12 cellular contexts compared by ENCODE assay signal in the genomic region with DNA sequence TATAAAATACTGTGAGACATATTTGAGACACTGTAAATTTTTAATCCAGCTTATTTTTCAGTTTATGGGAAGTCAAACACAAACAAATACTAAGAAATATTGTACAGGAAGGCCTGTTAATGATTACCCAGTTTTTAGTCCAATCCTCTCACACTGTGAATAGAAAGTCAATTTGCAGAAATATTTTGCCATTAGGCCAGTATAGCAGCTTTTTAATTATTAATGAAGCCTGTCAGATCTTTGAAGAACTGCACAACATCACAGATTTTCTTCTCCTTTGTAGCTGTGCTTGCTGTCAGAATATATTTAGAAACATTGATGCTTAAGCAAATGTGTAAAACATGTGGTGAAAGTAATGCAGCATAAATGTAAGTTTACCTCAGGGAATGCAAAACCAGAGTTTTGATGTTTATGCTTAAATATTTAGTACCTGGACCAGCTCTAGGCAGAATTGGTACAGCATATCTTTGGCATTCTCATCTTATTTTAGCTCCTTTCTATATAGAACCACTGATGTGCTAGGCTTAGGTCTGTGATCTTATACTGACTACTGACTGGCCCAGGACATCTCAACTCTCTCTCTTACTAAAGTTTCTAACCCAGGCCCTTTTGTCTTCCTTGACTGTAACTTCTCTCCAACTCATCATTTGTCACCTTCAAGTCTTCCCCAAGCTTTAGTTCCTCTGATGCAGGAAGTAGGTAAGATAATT.
DNase-seq lines count a peak whose midpoint lies in the region; ATAC-seq, FAIRE-seq and TF ChIP-seq lines count a peak whose summit lies in the region.
"Had no signal": no experiment of that assay in that cellular context is flagged by ENCODE, and none has a peak within 500 bp of the region (broad histone marks: within the 10 kb centered on the region; RNA-seq: fewer than 3 reads in every experiment).

No MANE protein-coding gene starts in this region.

- H4K20me1 ChIP-seq in HepG2 (ENCODE audit: insufficient read depth, low read length) = no peaks in the 10 kb centered on the region

- CTCF ChIA-PET in HepG2 (lab: Yijun Ruan, JAX; ENCODE audit: low intra/inter-chr PET ratio, low total read pairs) = no interaction called here

- H3K9ac ChIP-seq in HepG2 (ENCODE audit: insufficient read depth, low read depth, low read length) = no peak overlapping the region

- H2AFZ ChIP-seq in HepG2 (ENCODE audit: low read length) = no peak overlapping the region
- H2AFZ ChIP-seq: PC-9 had no signal

- TF ChIP-seq POLR2A in HepG2 (IDR thresholded peaks at IDR 0.05; ENCODE audit: insufficient read depth in 1 of 2, low read depth in 2 of 2, low read length in 2 of 2) (no peak), lower leg skin (IDR thresholded peaks at IDR 0.05) (no peak)

- intact Hi-C loops in head of caudate nucleus (cut with DNase I) (no loop called here), HepG2 (cut with micrococcal nuclease; ENCODE audit: unreplicated experiment) (no loop called here), lower leg skin (cut with DNase I; ENCODE audit: low total_unique reads) (no loop called here)

- ATAC-seq in GM19035 (IDR thresholded peaks at IDR 0.05; ENCODE audit: unreplicated experiment) (peak; percentile 50), HG02642 (IDR thresholded peaks at IDR 0.05; ENCODE audit: poor library complexity, unreplicated experiment) (peak; percentile 59), HG03439 (IDR thresholded peaks at IDR 0.05; ENCODE audit: unreplicated experiment) (peak; percentile 55), HepG2 (no peak)

- TF ChIP-seq RAD21 in HepG2 (CRISPR knock-in tag; IDR thresholded peaks at IDR 0.05) = no peak

- no peaks in the 10 kb centered on the region for H3K36me3 ChIP-seq in HepG2 (replicated peaks in 1 of 2; ENCODE audit: control insufficient read depth in 1 of 2, insufficient read depth in 2 of 2, low read length in 2 of 2)

- DNase-seq in renal cortical epithelial cell (ENCODE audit: low read depth) (peak; percentile 31), head of caudate nucleus (no peak), HepG2 (ENCODE audit: low spot score) (no peak), lower leg skin (ENCODE audit: low spot score in 2 of 2) (no peak)
- DNase-seq: activated CD4-positive, alpha-beta T cell treated with anti-CD3 and anti-CD28 coated beads, Interleukin-2, amount 50 U/mL, for 48 hours; CD4-positive, alpha-beta T cell; NCI-H2171 treated with DMSO at 0.1 percent for 48 hours; PC-9; T-helper 1 cell had no signal

- POLR2A ChIA-PET in HepG2 (lab: Yijun Ruan, JAX) = no interaction called here

- H3K4me2 ChIP-seq in HepG2 (ENCODE audit: low read depth, low read length) = no peak overlapping the region
- H3K4me2 ChIP-seq: PC-9 had no signal

- no TSS peak for BruUV-seq in HepG2 (replicated peaks; lab: Mats Ljungman, UMichigan)

- no peak overlapping the region for H3K4me3 ChIP-seq in HepG2 (replicated peaks in 1 of 3; ENCODE audit: insufficient read depth in 1 of 3, low read depth in 2 of 3, low read length in 3 of 3)
- H3K4me3 ChIP-seq in lower leg skin (ENCODE audit: low read depth, poor library complexity, severe bottlenecking) = no peak overlapping the region
- H3K4me3 ChIP-seq: PC-9 had no signal

- TF ChIP-seq EP300 in HepG2 (IDR thresholded peaks at IDR 0.05; ENCODE audit: low read depth in 2 of 2, low read length in 2 of 2) (no peak), HepG2 (CRISPR knock-in tag; IDR thresholded peaks at IDR 0.05; ENCODE audit: borderline replicate concordance) (no peak)

- no peaks in the 10 kb centered on the region for H3K79me2 ChIP-seq in HepG2 (ENCODE audit: insufficient read depth, low read length)

- FAIRE-seq in HepG2 (lab: Jason Lieb, UNC) = no peak

- no peaks in the 10 kb centered on the region for H3K4me1 ChIP-seq in HepG2 (ENCODE audit: insufficient read depth, low read length)

- in situ Hi-C loops in HepG2 (cut with HindIII; ENCODE audit: extremely low pct_ligation_motif_present, low pct_unique_long_range_greater_than_20kb) = no loop called here

- TF ChIP-seq CTCF in HepG2 (CRISPR knock-in tag; IDR thresholded peaks at IDR 0.05) = no peak
- TF ChIP-seq CTCF in lower leg skin (IDR thresholded peaks at IDR 0.05) = no peak

- H3K9me3 ChIP-seq in HepG2 (ENCODE audit: low read length) = no peaks in the 10 kb centered on the region

- H3K27me3 ChIP-seq in HepG2 (ENCODE audit: control insufficient read depth in 1 of 2, insufficient read depth in 2 of 2, low read length in 2 of 2) = no peaks in the 10 kb centered on the region

- H3K27ac ChIP-seq in HepG2 (ENCODE audit: extremely low read length, insufficient read depth, low read length) = no peak overlapping the region
- H3K27ac ChIP-seq: PC-9 had no signal

TF ChIP-seq in HepG2, 621 proteins besides CTCF, POLR2A, EP300 and RAD21:
- no peak for TF ChIP-seq GATAD2A (CRISPR knock-in tag; IDR thresholded peaks at IDR 0.05)
- no peak for TF ChIP-seq ARID2 (CRISPR knock-in tag; IDR thresholded peaks at IDR 0.05; ENCODE audit: borderline replicate concordance)
- no peak for TF ChIP-seq EEA1 (CRISPR knock-in tag; IDR thresholded peaks at IDR 0.05; ENCODE audit: borderline replicate concordance)
- no peak for TF ChIP-seq ZNF468 (CRISPR knock-in tag; IDR thresholded peaks at IDR 0.05)
- TF ChIP-seq, protein P1, sequence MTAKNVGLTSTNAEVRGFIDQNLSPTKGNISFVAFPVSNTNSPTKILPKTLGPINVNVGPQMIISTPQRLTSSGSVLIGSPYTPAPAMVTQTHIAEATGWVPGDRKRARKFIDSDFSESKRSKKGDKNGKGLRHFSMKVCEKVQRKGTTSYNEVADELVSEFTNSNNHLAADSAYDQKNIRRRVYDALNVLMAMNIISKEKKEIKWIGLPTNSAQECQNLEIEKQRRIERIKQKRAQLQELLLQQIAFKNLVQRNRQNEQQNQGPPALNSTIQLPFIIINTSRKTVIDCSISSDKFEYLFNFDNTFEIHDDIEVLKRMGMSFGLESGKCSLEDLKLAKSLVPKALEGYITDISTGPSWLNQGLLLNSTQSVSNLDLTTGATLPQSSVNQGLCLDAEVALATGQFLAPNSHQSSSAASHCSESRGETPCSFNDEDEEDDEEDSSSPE (CRISPR knock-in tag; IDR thresholded peaks at IDR 0.05) = no peak
- no peak for TF ChIP-seq NCOR1 (IDR thresholded peaks at IDR 0.05; ENCODE audit: borderline replicate concordance, low read length)
- TF ChIP-seq, protein P2, sequence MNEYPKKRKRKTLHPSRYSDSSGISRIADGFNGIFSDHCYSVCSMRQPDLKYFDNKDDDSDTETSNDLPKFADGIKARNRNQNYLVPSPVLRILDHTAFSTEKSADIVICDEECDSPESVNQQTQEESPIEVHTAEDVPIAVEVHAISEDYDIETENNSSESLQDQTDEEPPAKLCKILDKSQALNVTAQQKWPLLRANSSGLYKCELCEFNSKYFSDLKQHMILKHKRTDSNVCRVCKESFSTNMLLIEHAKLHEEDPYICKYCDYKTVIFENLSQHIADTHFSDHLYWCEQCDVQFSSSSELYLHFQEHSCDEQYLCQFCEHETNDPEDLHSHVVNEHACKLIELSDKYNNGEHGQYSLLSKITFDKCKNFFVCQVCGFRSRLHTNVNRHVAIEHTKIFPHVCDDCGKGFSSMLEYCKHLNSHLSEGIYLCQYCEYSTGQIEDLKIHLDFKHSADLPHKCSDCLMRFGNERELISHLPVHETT (CRISPR knock-in tag; conservative IDR thresholded peaks at IDR 0.05) = no peak
- TF ChIP-seq TMF1 (CRISPR knock-in tag; IDR thresholded peaks at IDR 0.05; ENCODE audit: low read depth) = no peak
- no peak for TF ChIP-seq RBAK (CRISPR knock-in tag; IDR thresholded peaks at IDR 0.05)
